9 cellular contexts compared by ENCODE assay signal in genomic region chr1:46285730-46286477, GRCh38. TPM values are rescaled to one million over a fixed set of nuclear protein-coding genes. Genes with fewer than 3 reads are reported as not detected.
DNase-seq lines count a peak whose midpoint lies in the region; ATAC-seq and TF ChIP-seq lines count a peak whose summit lies in the region.
"Had no signal": no experiment of that assay in that cellular context is flagged by ENCODE, and none has a peak within 500 bp of the region (broad histone marks: within the 10 kb centered on the region; RNA-seq: fewer than 3 reads in every experiment).

No MANE protein-coding gene starts in this region.

- H3K4me3 Mint-ChIP-seq in GM23338: no peak overlapping the region
- H3K4me3 Mint-ChIP-seq in progenitor cell of endocrine pancreas (ENCODE audit: low read depth): no peak overlapping the region

- H3F3A ChIP-seq in GM23338 (replicated peaks; ENCODE audit: low read depth): peaks cover 16% of the 10 kb centered on the region; the same call in 1 of the 2 replicates

- peaks cover 12% of the 10 kb centered on the region for H3K27me3 Mint-ChIP-seq in GM23338 (ENCODE audit: insufficient read depth, low read depth, poor library complexity)
- H3K27me3 Mint-ChIP-seq in progenitor cell of endocrine pancreas: no peaks in the 10 kb centered on the region

- H3K36me3 ChIP-seq in GM23338 (ENCODE audit: insufficient read depth): no peaks in the 10 kb centered on the region

- H3K79me2 ChIP-seq in GM23338 (replicated peaks; ENCODE audit: insufficient read depth): no peaks in the 10 kb centered on the region

- H3K4me2 ChIP-seq in GM23338: no peak overlapping the region

- H2AFZ ChIP-seq in GM23338: no peak overlapping the region

- H3K27ac Mint-ChIP-seq in GM23338: peak overlapping the region; percentile 70; the same call in 1 of the 2 replicates
- H3K27ac Mint-ChIP-seq in progenitor cell of endocrine pancreas: no peak overlapping the region

- no peaks in the 10 kb centered on the region for H3K27me3 ChIP-seq in GM23338 (ENCODE audit: insufficient read depth)

- 0 out of 2 replicates have a peak, but pooled peaks cover 5% of the 10 kb centered on the region for H3K4me1 ChIP-seq in GM23338 (ENCODE audit: insufficient read depth)

- H3K4me3 ChIP-seq in GM23338: no peak overlapping the region

- H3K9me2 ChIP-seq in GM23338 (ENCODE audit: insufficient read depth): no peaks in the 10 kb centered on the region

- H3K27ac ChIP-seq in GM23338 (ENCODE audit: low read depth): peak overlapping the region; percentile 76; the same call in 1 of the 2 replicates
- H3K27ac ChIP-seq: epithelial cell of prostate had no signal

- DNase-seq in GM23338 (ENCODE audit: low spot score) (peak; percentile 54), NCI-H446 treated with DMSO at 0.1 percent for 48 hours (lab: John Stamatoyannopoulos, UW) (peak; percentile 33), retina (peak; percentile 36), NCI-H1048 (lab: John Stamatoyannopoulos, UW) (no peak), progenitor cell of endocrine pancreas (ENCODE audit: low spot score, unreplicated experiment) (no peak)
- DNase-seq in activated T-helper 9 cell treated with anti-CD3 and anti-CD28 coated beads, Interleukin-2, amount 50 U/mL, for 16 hours (ENCODE audit: low read depth): peak; percentile 2

- H4K20me1 ChIP-seq in GM23338 (replicated peaks; ENCODE audit: insufficient read depth): peaks cover 4% of the 10 kb centered on the region

- H3K9me3 Mint-ChIP-seq in GM23338: no peaks in the 10 kb centered on the region
- no peaks in the 10 kb centered on the region for H3K9me3 Mint-ChIP-seq in progenitor cell of endocrine pancreas (ENCODE audit: low read depth)

- H3K4me1 Mint-ChIP-seq in GM23338 (peaks cover 18% of the 10 kb centered on the region), progenitor cell of endocrine pancreas (ENCODE audit: low read depth) (peaks cover 5% of the 10 kb centered on the region)

- ATAC-seq in GM23338: peak; percentile 53
- ATAC-seq in GM18907 (IDR thresholded peaks at IDR 0.05; ENCODE audit: unreplicated experiment): no peak
- ATAC-seq in GM18870 (IDR thresholded peaks at IDR 0.05; ENCODE audit: unreplicated experiment): no peak

- TF ChIP-seq CTCF in GM23338 (conservative IDR thresholded peaks at IDR 0.05; ENCODE audit: low read depth in 2 of 2): 0 out of 4 replicates have a peak, but pooled peaks of 1 of the 2 experiments have one; percentile 10
- TF ChIP-seq CTCF in progenitor cell of endocrine pancreas (IDR thresholded peaks at IDR 0.05; ENCODE audit: unreplicated experiment): no peak

- H3K36me3 Mint-ChIP-seq in GM23338 (ENCODE audit: low read depth) (peaks cover 47% of the 10 kb centered on the region), progenitor cell of endocrine pancreas (ENCODE audit: insufficient read depth) (peaks cover 27% of the 10 kb centered on the region)

TF ChIP-seq in GM23338, 12 proteins besides CTCF, POLR2A, EP300 and RAD21 (continues in another document):
- TF ChIP-seq CREB1 (CRISPR knock-in tag; IDR thresholded peaks at IDR 0.05; ENCODE audit: low read depth) (no peak), STAT1 (IDR thresholded peaks at IDR 0.05; ENCODE audit: unreplicated experiment) (no peak), REST (IDR thresholded peaks at IDR 0.05; ENCODE audit: unreplicated experiment) (no peak), POLR2AphosphoS5 (IDR thresholded peaks at IDR 0.05; ENCODE audit: low read depth) (no peak), ZNF331 (CRISPR knock-in tag; IDR thresholded peaks at IDR 0.05; ENCODE audit: low read depth) (no peak), EZH2phosphoT487 (IDR thresholded peaks at IDR 0.05; ENCODE audit: unreplicated experiment) (no peak), NANOG (IDR thresholded peaks at IDR 0.05; ENCODE audit: borderline replicate concordance) (no peak)

RNA-seq across cellular contexts. Expression of gene LRRC41, which starts 17.5 kb away (rescaled TPM):
- 52.8 and 69.4 TPM in 2 replicates for total RNA-seq in GM23338 (2014; rRNA removed; shearing (Covaris generic))
- polyA plus RNA-seq in GM23338 (2016; fragmentation: Nextera tagmentation; extraction: Ambion mirVana): 19.0 and 20.1 TPM in 2 replicates
- 100 and 103 TPM in 2 replicates for total RNA-seq in progenitor cell of endocrine pancreas

RNA-seq across cellular contexts. Expression of gene UQCRH, which starts 17.6 kb away (rescaled TPM):
- 579 and 750 TPM in 2 replicates for total RNA-seq in GM23338 (2014; rRNA removed; shearing (Covaris generic))
- 1,330 and 1,384 TPM in 2 replicates for polyA plus RNA-seq in GM23338 (2016; fragmentation: Nextera tagmentation; extraction: Ambion mirVana)
- total RNA-seq in progenitor cell of endocrine pancreas: 221 and 228 TPM in 2 replicates

RNA-seq across cellular contexts. Expression of gene RAD54L, which starts 38.3 kb away (rescaled TPM):
- 32.5 and 48.1 TPM in 2 replicates for total RNA-seq in GM23338 (2014; rRNA removed; shearing (Covaris generic))
- polyA plus RNA-seq in GM23338 (2016; fragmentation: Nextera tagmentation; extraction: Ambion mirVana): 26.4 TPM in 2 replicates
- total RNA-seq in progenitor cell of endocrine pancreas: 17.0 and 17.3 TPM in 2 replicates

RNA-seq across cellular contexts. Expression of gene NSUN4, which starts 54.7 kb away (rescaled TPM):
- total RNA-seq in GM23338 (2014; rRNA removed; shearing (Covaris generic)): 11.6 and 18.6 TPM in 2 replicates
- polyA plus RNA-seq in GM23338 (2016; fragmentation: Nextera tagmentation; extraction: Ambion mirVana): 7.4 and 8.9 TPM in 2 replicates
- total RNA-seq in progenitor cell of endocrine pancreas: 25.0 and 30.3 TPM in 2 replicates

Comparison
In these comparisons a context has a peak if more than half of its experiments do, and no peak if none do; other contexts are left out.
1. DNase-seq: peak in GM23338 (single experiment), NCI-H446 treated with DMSO at 0.1 percent for 48 hours (single experiment), activated T-helper 9 cell treated with anti-CD3 and anti-CD28 coated beads, Interleukin-2, amount 50 U/mL, for 16 hours (single experiment) and retina (single experiment); none in NCI-H1048 (single experiment) and progenitor cell of endocrine pancreas (single experiment).